Comparison of ENCODE assay signal across 10 cellular contexts in the genomic region with DNA sequence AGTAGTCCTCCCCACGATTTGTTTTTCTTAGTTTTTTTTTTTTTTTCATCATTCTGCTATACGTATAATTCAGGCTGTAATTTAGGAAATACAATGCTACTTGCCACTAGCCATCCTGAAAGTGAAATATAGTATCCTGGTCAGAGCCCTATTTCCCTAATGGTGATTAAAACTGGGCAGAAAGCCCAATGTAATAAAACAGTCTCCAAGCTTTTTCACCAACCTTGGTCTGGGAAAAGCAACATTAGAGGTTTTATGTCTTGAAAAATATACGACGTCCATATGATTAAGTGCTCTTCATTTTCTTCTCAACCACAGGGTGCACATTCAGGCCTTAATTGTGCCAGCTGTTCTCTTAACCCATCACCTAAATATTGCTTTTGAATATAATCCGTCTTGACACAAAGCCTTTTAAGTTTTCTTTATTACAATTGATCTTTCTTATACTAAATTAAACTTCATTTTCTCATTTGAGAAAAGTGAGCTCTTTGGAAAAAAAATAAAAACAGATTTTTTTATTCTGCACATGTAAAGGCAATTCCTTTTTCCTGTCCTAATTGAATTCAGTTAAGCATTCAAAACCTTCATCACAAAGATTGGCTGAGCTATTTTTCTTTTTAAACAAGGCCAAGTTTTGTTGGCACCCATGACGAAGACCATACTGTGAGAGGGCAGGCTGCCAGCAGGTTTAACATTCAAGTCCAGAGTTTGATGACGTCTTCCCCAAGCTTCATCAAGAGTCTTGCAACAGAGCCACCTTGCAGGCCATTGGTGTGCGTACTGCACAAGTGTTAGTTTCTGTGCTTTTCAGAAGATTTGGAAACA. TPM values are rescaled to one million over a fixed set of nuclear protein-coding genes. Genes with fewer than 3 reads are reported as not detected.
DNase-seq lines count a peak whose midpoint lies in the region; ATAC-seq and TF ChIP-seq lines count a peak whose summit lies in the region.
"Had no signal": no experiment of that assay in that cellular context is flagged by ENCODE, and none has a peak within 500 bp of the region (broad histone marks: within the 10 kb centered on the region; RNA-seq: fewer than 3 reads in every experiment).

No MANE protein-coding gene starts in this region.

- no peaks in the 10 kb centered on the region for H3K27me3 Mint-ChIP-seq in activated T-cell treated with anti-CD3 and anti-CD28 coated beads, Interleukin-2, amount 50 U/mL, for 24 hours

- H3K4me1 ChIP-seq in stomach = peaks cover 0 to 18% (median 0%) of the 10 kb centered on the region in 4 donors

- no peaks in the 10 kb centered on the region for H3K36me3 Mint-ChIP-seq in activated T-cell treated with anti-CD3 and anti-CD28 coated beads, Interleukin-2, amount 50 U/mL, for 24 hours (ENCODE audit: low read depth)

- H3K4me1 Mint-ChIP-seq in activated T-cell treated with anti-CD3 and anti-CD28 coated beads, Interleukin-2, amount 50 U/mL, for 24 hours (ENCODE audit: low read depth) = no peaks in the 10 kb centered on the region

- no peak for ATAC-seq in HG03571 (IDR thresholded peaks at IDR 0.05; ENCODE audit: unreplicated experiment)
- ATAC-seq: left ventricle myocardium superior had no signal

- H3K4me3 ChIP-seq in fibroblast of mammary gland (ENCODE audit: control insufficient read depth, low read depth, low read length) (no peak overlapping the region), stomach (no peak overlapping the region)

- DNase-seq in NCI-H1092 treated with DMSO at 0.1 percent for 48 hours (lab: John Stamatoyannopoulos, UW) (peak; percentile 94), NCI-H82 (lab: John Stamatoyannopoulos, UW) (peak; percentile 69), fibroblast of mammary gland (ENCODE audit: low read depth) (peak; percentile 79), stomach (peak; percentile 32), islet precursor cell (no peak)
- DNase-seq in NK-92 treated with Interleukin-12 subunit alpha and Interleukin-12 subunit beta, amount 100 ng/mL, for 24 hours (lab: John Stamatoyannopoulos, UW) = no peak
- DNase-seq in activated T-cell treated with anti-CD3 and anti-CD28 coated beads, Interleukin-2, amount 50 U/mL, for 24 hours = no peak
- DNase-seq: left ventricle myocardium superior; stimulated activated CD4-positive, alpha-beta T cell treated with anti-CD3 and anti-CD28 coated beads, Interleukin-15, amount 100 ng/mL, for 24 hours had no signal

- no peaks in the 10 kb centered on the region for H3K9me3 ChIP-seq in stomach

- no peak for TF ChIP-seq POLR2A in stomach (IDR thresholded peaks at IDR 0.05)

- H3K4me3 Mint-ChIP-seq in activated T-cell treated with anti-CD3 and anti-CD28 coated beads, Interleukin-2, amount 50 U/mL, for 24 hours = no peak overlapping the region

- no peak for TF ChIP-seq EP300 in stomach (IDR thresholded peaks at IDR 0.05)

- H3K36me3 ChIP-seq in stomach = no peaks in the 10 kb centered on the region

- no peaks in the 10 kb centered on the region for H3K27me3 ChIP-seq in stomach

- no peak overlapping the region for H3K27ac ChIP-seq in stomach

- no peak overlapping the region for H3K27ac Mint-ChIP-seq in activated T-cell treated with anti-CD3 and anti-CD28 coated beads, Interleukin-2, amount 50 U/mL, for 24 hours

- no peaks in the 10 kb centered on the region for H3K9me3 Mint-ChIP-seq in activated T-cell treated with anti-CD3 and anti-CD28 coated beads, Interleukin-2, amount 50 U/mL, for 24 hours

- TF ChIP-seq CTCF in fibroblast of mammary gland (conservative IDR thresholded peaks at IDR 0.05; ENCODE audit: control insufficient read depth, insufficient read depth, low read depth, low read length) = no peak
- TF ChIP-seq CTCF in stomach (IDR thresholded peaks at IDR 0.05) = no peak

- 51 to 64% (median 59%) methylated on average over 8 of the region's 8 CpGs for WGBS in stomach, 5 donors

- intact Hi-C loops in stomach (cut with DNase I; ENCODE audit: low total_unique reads) = no loop called here

RNA-seq across cellular contexts. Expression of gene MAP2, which starts 52.7 kb away (rescaled TPM):
- 10 to 100 TPM; 11.1 to 24.6 (median 14.5) TPM for total RNA-seq in stomach
- 1 to 10 TPM; 2.1 to 2.6 (median 2.2) TPM for polyA plus RNA-seq in stomach

Comparison
In these comparisons a context has a peak if more than half of its experiments do, and no peak if none do; other contexts are left out.
1. DNase-seq: peak in NCI-H1092 treated with DMSO at 0.1 percent for 48 hours (single experiment), NCI-H82 (single experiment), fibroblast of mammary gland (single experiment) and stomach (single experiment); none in NK-92 treated with Interleukin-12 subunit alpha and Interleukin-12 subunit beta, amount 100 ng/mL, for 24 hours (single experiment), activated T-cell treated with anti-CD3 and anti-CD28 coated beads, Interleukin-2, amount 50 U/mL, for 24 hours (single experiment) and islet precursor cell (single experiment).